In the genomic region with DNA sequence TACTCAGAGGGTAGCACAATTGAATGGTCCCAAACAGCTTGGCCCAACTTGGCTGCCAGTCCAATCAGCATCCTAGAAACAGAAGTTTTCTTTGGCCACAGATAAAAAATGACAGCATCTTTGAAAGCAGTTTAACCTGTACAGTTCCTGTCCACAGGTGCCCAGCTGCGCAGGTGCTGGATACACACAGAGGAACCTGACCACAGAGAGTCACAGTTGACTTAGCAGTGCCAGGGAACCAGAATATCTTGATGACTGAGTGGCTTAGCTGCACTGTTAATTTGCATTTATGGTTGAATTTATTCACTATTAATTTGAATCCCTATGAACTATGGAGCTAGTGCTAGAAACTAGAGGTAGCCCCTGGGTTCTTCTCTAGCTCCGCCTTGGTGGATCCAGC, we compare ENCODE assay signal across 21 cellular contexts.
DNase-seq lines count a peak whose midpoint lies in the region; ATAC-seq and TF ChIP-seq lines count a peak whose summit lies in the region.
"Had no signal": no experiment of that assay in that cellular context is flagged by ENCODE, and none has a peak within 500 bp of the region (broad histone marks: within the 10 kb centered on the region; RNA-seq: fewer than 3 reads in every experiment).

No MANE protein-coding gene starts in this region.

- TF ChIP-seq EP300 in esophagus muscularis mucosa (IDR thresholded peaks at IDR 0.05), result no peak

- DNase-seq in NCI-H510A (lab: John Stamatoyannopoulos, UW) (peak; percentile 80), esophagus muscularis mucosa (ENCODE audit: extremely low spot score) (peak; percentile 55), middle frontal gyrus (ENCODE audit: extremely low spot score, low spot score) (no peak), A172 (ENCODE audit: low spot score) (no peak), H7 (no peak)
- DNase-seq: activated CD4-positive, alpha-beta memory T cell treated with anti-CD3 and anti-CD28 coated beads, Interleukin-2, amount 10 ng/mL, durations not matched to agents 7 days and 5 days; activated CD4-positive, CD25-positive, alpha-beta regulatory T cell treated with anti-CD3 and anti-CD28 coated beads, Interleukin-2, amount 50 U/mL, for 72 hours; activated gamma-delta T cell treated with Interleukin-2 at 50 U/mL for 16 hours; brain microvascular endothelial cell; CD4-positive, CD25-positive, alpha-beta regulatory T cell; effector CD8-positive, alpha-beta T cell; foreskin fibroblast; KBM-7; mesendoderm; NCI-H146; SIG-M5; T-helper 1 cell had no signal

- H3K27me3 ChIP-seq in esophagus muscularis mucosa (no peaks in the 10 kb centered on the region), H7 (ENCODE audit: control insufficient read depth, insufficient read depth, low read length) (peaks cover 25% of the 10 kb centered on the region; the same call in 1 of the 2 replicates)
- H3K27me3 ChIP-seq: brain microvascular endothelial cell had no signal

- no peak for TF ChIP-seq POLR2A in esophagus muscularis mucosa (IDR thresholded peaks at IDR 0.05; ENCODE audit: low read depth)

- no peak overlapping the region for H3K27ac ChIP-seq in esophagus muscularis mucosa (replicated peaks in 1 of 4)
- H3K27ac ChIP-seq: brain microvascular endothelial cell had no signal

- intact Hi-C loops in esophagus muscularis mucosa (cut with DNase I), result no loop called here

- no peak for TF ChIP-seq CTCF in esophagus muscularis mucosa (IDR thresholded peaks at IDR 0.05)

- no peaks in the 10 kb centered on the region for H3K4me1 ChIP-seq in esophagus muscularis mucosa

- H3K4me3 ChIP-seq in esophagus muscularis mucosa, result no peak overlapping the region
- no peak overlapping the region for H3K4me3 ChIP-seq in H7 (ENCODE audit: insufficient read depth, low read depth, low read length)

- H3K36me3 ChIP-seq in esophagus muscularis mucosa (peaks cover 0 to 44% (median 26%) of the 10 kb centered on the region in 4 donors), H7 (replicated peaks; ENCODE audit: control insufficient read depth, insufficient read depth, low read length) (no peaks in the 10 kb centered on the region)
- H3K36me3 ChIP-seq: brain microvascular endothelial cell had no signal

- H3K9me3 ChIP-seq in esophagus muscularis mucosa, result no peaks in the 10 kb centered on the region

- WGBS in esophagus muscularis mucosa, result 79% methylated on average over 2 of the region's 2 CpGs

- ATAC-seq in GM18907 (IDR thresholded peaks at IDR 0.05; ENCODE audit: unreplicated experiment), result peak; percentile 71
- ATAC-seq in HG02885 (IDR thresholded peaks at IDR 0.05; ENCODE audit: poor library complexity, unreplicated experiment), result peak; percentile 69
- no peak for ATAC-seq in HG03196 (IDR thresholded peaks at IDR 0.05; ENCODE audit: unreplicated experiment)
- ATAC-seq: HCT116 had no signal

Comparison
In these comparisons a context has a peak if more than half of its experiments do, and no peak if none do; other contexts are left out.
1. DNase-seq: peak in NCI-H510A (single experiment) and esophagus muscularis mucosa (single experiment); none in middle frontal gyrus (single experiment), A172 (single experiment) and H7 (single experiment).